8 cellular contexts compared by ENCODE assay signal in genomic region chr7:44200699-44201461, GRCh38. TPM values are rescaled to one million over a fixed set of nuclear protein-coding genes. Genes with fewer than 3 reads are reported as not detected.
DNase-seq lines count a peak whose midpoint lies in the region; ATAC-seq and TF ChIP-seq lines count a peak whose summit lies in the region.

TSS of gene YKT6 (plus strand) at chr7:44200978. CDS start at chr7:44201136, 158 bp downstream.

- H3K4me3 ChIP-seq in left lung = peak within 1 kb of the TSS; percentile 71 to 79

- H3K4me3 Mint-ChIP-seq in CD14-positive monocyte = peak within 1 kb of the TSS; percentile 85 to 89

- H3K4me1 Mint-ChIP-seq in CD14-positive monocyte = peaks cover 20% of the 10 kb centered on the region

- H3K36me3 Mint-ChIP-seq in CD14-positive monocyte = peaks cover 20 to 23% of the 10 kb centered on the region in 2 donors

- intact Hi-C loops in CD14-positive monocyte (cut with micrococcal nuclease) (no loop called here), left lung (cut with DNase I) (no loop called here)

- peaks cover 0 to 7% of the 10 kb centered on the region in 2 donors for H3K27me3 ChIP-seq in left lung

- H3K36me3 ChIP-seq in left lung = peaks cover 0 to 23% of the 10 kb centered on the region in 2 donors

- H3K27ac Mint-ChIP-seq in CD14-positive monocyte = peak within 1 kb of the TSS; percentile 74 to 92 (median 85)

- no peaks in the 10 kb centered on the region for H3K9me3 ChIP-seq in left lung

- DNase-seq in CD14-positive monocyte (ENCODE audit: low spot score) = peak; percentile 90
- peak; percentile 99 for DNase-seq in NCI-H69 (lab: John Stamatoyannopoulos, UW)
- DNase-seq in activated CD4-positive, alpha-beta T cell treated with anti-CD3 and anti-CD28 coated beads, Interleukin-2, amount 50 U/mL, for 1 hour = peak; percentile 89
- DNase-seq in dermis blood vessel endothelial cell = peak; percentile 95
- DNase-seq in left lung = peak; percentile 96 to 97
- DNase-seq in stimulated activated CD4-positive, alpha-beta T cell treated with anti-CD3 and anti-CD28 coated beads, Interleukin-2, amount 100 ng/mL, for 48 hours = peak; percentile 92 to 95

- H3K4me1 ChIP-seq in left lung = peaks cover 9 to 16% of the 10 kb centered on the region in 2 donors

- H3K9me3 Mint-ChIP-seq in CD14-positive monocyte = peaks cover 0 to 5% (median 3%) of the 10 kb centered on the region in 7 donors

- ATAC-seq in GM19351 (IDR thresholded peaks at IDR 0.05; ENCODE audit: unreplicated experiment) (peak; percentile 98), HG03521 (IDR thresholded peaks at IDR 0.05; ENCODE audit: unreplicated experiment) (peak; percentile 98), left lung (peak; percentile 99)

- TF ChIP-seq CTCF in CD14-positive monocyte (IDR thresholded peaks at IDR 0.05) (peak; percentile 62), left lung (IDR thresholded peaks at IDR 0.05) (peak; percentile 33 to 78)

- peaks cover 2 to 7% (median 4%) of the 10 kb centered on the region in 3 donors for H3K27me3 Mint-ChIP-seq in CD14-positive monocyte (ENCODE audit: low read depth in 3 of 3)

- peak within 1 kb of the TSS in 1 of 2 donors; percentile 77 for H3K27ac ChIP-seq in left lung

RNA-seq across cellular contexts. Expression of gene YKT6, which starts in this region (rescaled TPM):
- 10 to 100 TPM; 26.4 to 35.2 TPM for polyA plus RNA-seq in CD14-positive monocyte
- total RNA-seq in dermis blood vessel endothelial cell (77.9 and 93.4 TPM in 2 replicates), left lung (10 to 100 TPM; 66.7 to 88.2 TPM)
